In genomic region chr6:170329321-170329720, GRCh38 we compare ENCODE assay signal across 24 cellular contexts.
"Had no signal": no experiment of that assay in that cellular context is flagged by ENCODE, and none has a peak within 500 bp of the region (broad histone marks: within the 10 kb centered on the region; RNA-seq: fewer than 3 reads in every experiment).

No MANE protein-coding gene starts in this region.

- ATAC-seq: foreskin keratinocyte; gastroesophageal sphincter; naive thymus-derived CD8-positive, alpha-beta T cell; right cardiac atrium; stimulated activated naive B cell treated with anti-CD40 and anti-IgM and Interleukin-4, amounts not matched to agents 10 μg/mL and 1 μg/mL and 100 μg/mL, for 72 hours had no signal

- H3K4me3 ChIP-seq: colonic mucosa, esophagus muscularis mucosa, gastroesophageal sphincter, heart left ventricle, hepatocyte, prostate gland, sigmoid colon, skin epidermis, spleen, thoracic aorta, tibial nerve, upper lobe of left lung had no signal

- H3K4me1 Mint-ChIP-seq: nephron progenitor cell had no signal

- H3K27ac ChIP-seq: colonic mucosa, esophagus muscularis mucosa, foreskin keratinocyte, gastroesophageal sphincter, heart left ventricle, hepatocyte, prostate gland, sigmoid colon, skin epidermis, spleen, thoracic aorta, tibial nerve, upper lobe of left lung had no signal

- H2AFZ ChIP-seq: hepatocyte had no signal

- H3K4me3 Mint-ChIP-seq: dendritic cell treated with granulocyte-macrophage colony-stimulating factor and Interleukin-4, amounts not matched to agents 40 ng/mL and 50 ng/mL, for 4 days; naive thymus-derived CD8-positive, alpha-beta T cell; nephron progenitor cell; stimulated activated naive B cell treated with anti-CD40 and anti-IgM and Interleukin-4, amounts not matched to agents 10 μg/mL and 1 μg/mL and 100 μg/mL, for 72 hours; stimulated activated naive CD8-positive, alpha-beta T cell treated with anti-CD3 and anti-CD28 coated beads, Interleukin-15, Interleukin-2, amounts not matched to agents 100 ng/mL and 50 ng/mL, for 24 hours had no signal

- H3K27me3 Mint-ChIP-seq: dendritic cell treated with granulocyte-macrophage colony-stimulating factor and Interleukin-4, amounts not matched to agents 40 ng/mL and 50 ng/mL, for 4 days; naive thymus-derived CD8-positive, alpha-beta T cell; stimulated activated naive B cell treated with anti-CD40 and anti-IgM and Interleukin-4, amounts not matched to agents 10 μg/mL and 1 μg/mL and 100 μg/mL, for 72 hours; stimulated activated naive CD8-positive, alpha-beta T cell treated with anti-CD3 and anti-CD28 coated beads, Interleukin-15, Interleukin-2, amounts not matched to agents 100 ng/mL and 50 ng/mL, for 24 hours had no signal

- H3K27me3 ChIP-seq: colonic mucosa, esophagus muscularis mucosa, foreskin keratinocyte, gastroesophageal sphincter, heart left ventricle, hepatocyte, sigmoid colon, spleen, tibial nerve, upper lobe of left lung had no signal

- H3K9me3 ChIP-seq: colonic mucosa, esophagus muscularis mucosa, gastroesophageal sphincter, heart left ventricle, prostate gland, sigmoid colon, spleen, thoracic aorta, tibial nerve, upper lobe of left lung had no signal

- H3K4me2 ChIP-seq: hepatocyte had no signal

- H3K4me1 ChIP-seq: colonic mucosa, esophagus muscularis mucosa, foreskin keratinocyte, gastroesophageal sphincter, prostate gland, sigmoid colon, spleen, tibial nerve, upper lobe of left lung had no signal

- H3K9me3 Mint-ChIP-seq: dendritic cell treated with granulocyte-macrophage colony-stimulating factor and Interleukin-4, amounts not matched to agents 40 ng/mL and 50 ng/mL, for 4 days; naive thymus-derived CD8-positive, alpha-beta T cell; stimulated activated naive B cell treated with anti-CD40 and anti-IgM and Interleukin-4, amounts not matched to agents 10 μg/mL and 1 μg/mL and 100 μg/mL, for 72 hours; stimulated activated naive CD8-positive, alpha-beta T cell treated with anti-CD3 and anti-CD28 coated beads, Interleukin-15, Interleukin-2, amounts not matched to agents 100 ng/mL and 50 ng/mL, for 24 hours had no signal

- DNase-seq: colonic mucosa; effector CD8-positive, alpha-beta T cell; foreskin keratinocyte; heart left ventricle; kidney; mesendoderm; midbrain; naive thymus-derived CD8-positive, alpha-beta T cell; nephron progenitor cell; right cardiac atrium; sigmoid colon; spleen; stimulated activated CD4-positive, alpha-beta T cell treated with anti-CD3 and anti-CD28 coated beads, Interleukin-4, amount 100 ng/mL, for 4 hours; stimulated activated naive B cell treated with anti-CD40 and anti-IgM and Interleukin-4, amounts not matched to agents 10 μg/mL and 1 μg/mL and 100 μg/mL, for 72 hours had no signal

- H3K27ac Mint-ChIP-seq: dendritic cell treated with granulocyte-macrophage colony-stimulating factor and Interleukin-4, amounts not matched to agents 40 ng/mL and 50 ng/mL, for 4 days; nephron progenitor cell; stimulated activated naive B cell treated with anti-CD40 and anti-IgM and Interleukin-4, amounts not matched to agents 10 μg/mL and 1 μg/mL and 100 μg/mL, for 72 hours; stimulated activated naive CD8-positive, alpha-beta T cell treated with anti-CD3 and anti-CD28 coated beads, Interleukin-15, Interleukin-2, amounts not matched to agents 100 ng/mL and 50 ng/mL, for 24 hours had no signal
